8 cellular contexts compared by ENCODE assay signal in the genomic region with DNA sequence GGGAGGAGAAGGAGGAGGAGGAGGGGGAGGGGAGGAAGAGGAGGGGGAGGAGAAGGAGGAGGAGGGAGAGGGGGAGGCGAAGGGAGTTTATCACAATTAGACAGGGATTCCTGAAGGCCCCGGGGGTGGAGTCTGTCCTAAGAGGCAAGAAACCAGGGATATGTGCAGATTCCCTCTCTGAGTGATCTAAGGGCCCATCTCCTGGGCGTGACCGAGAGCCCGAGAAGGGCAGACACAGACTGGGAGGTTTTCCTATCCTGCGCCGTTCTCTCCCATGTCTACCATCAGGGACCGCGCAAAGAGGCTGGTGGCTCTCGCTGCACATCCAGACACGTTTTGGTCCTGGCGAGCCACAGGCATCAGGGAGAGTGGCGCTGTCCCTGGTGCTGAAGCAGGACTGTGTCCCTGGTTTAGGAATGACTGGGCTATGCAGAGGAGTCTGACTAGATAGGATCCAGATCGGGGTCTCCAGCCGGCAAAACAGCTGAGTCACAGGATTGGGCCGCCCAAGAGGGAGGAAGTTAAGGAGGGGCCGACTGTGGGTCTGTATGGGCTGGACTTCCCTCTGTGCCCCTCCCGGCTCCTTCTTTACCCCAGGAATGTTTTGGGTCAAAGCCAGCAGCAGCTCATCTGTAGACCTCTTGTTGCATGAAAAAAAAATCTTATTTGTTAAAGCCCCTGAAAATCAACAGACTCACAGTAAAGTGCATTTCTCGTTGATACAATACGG. TPM values are rescaled to one million over a fixed set of nuclear protein-coding genes. Genes with fewer than 3 reads are reported as not detected.
DNase-seq lines count a peak whose midpoint lies in the region; ATAC-seq and TF ChIP-seq lines count a peak whose summit lies in the region.

No MANE protein-coding gene starts in this region.

- BruUV-seq in IMR-90 (replicated peaks; lab: Mats Ljungman, UMichigan): no TSS peak

- no peak overlapping the region for H3K9ac ChIP-seq in IMR-90 (ENCODE audit: low read depth, low read length)

- peaks cover 16% of the 10 kb centered on the region for H3K9me3 Mint-ChIP-seq in activated CD4-positive, alpha-beta T cell treated with anti-CD3 and anti-CD28 coated beads, Interleukin-2, amount 10 ng/mL, durations not matched to agents 24 days and 14 days

- no peaks in the 10 kb centered on the region for H3K9me1 ChIP-seq in IMR-90 (ENCODE audit: insufficient read depth, low read length)

- no peak overlapping the region for H2AK9ac ChIP-seq in IMR-90 (replicated peaks; ENCODE audit: low read depth, low read length, poor library complexity)

- H4K20me1 ChIP-seq in IMR-90 (ENCODE audit: insufficient read depth, low read length) (no peaks in the 10 kb centered on the region), osteoblast (ENCODE audit: insufficient read depth, low read length) (no peaks in the 10 kb centered on the region)

- H3K4me2 ChIP-seq in IMR-90 (ENCODE audit: low read depth, low read length) (no peak overlapping the region), osteoblast (ENCODE audit: insufficient read depth, low read length) (no peak overlapping the region)

- no peak overlapping the region for H2BK120ac ChIP-seq in IMR-90 (ENCODE audit: low read depth, low read length)

- CTCF ChIA-PET in IMR-90 (lab: Yijun Ruan, JAX): no interaction called here

- in situ Hi-C loops in IMR-90 (cut with MboI; ENCODE audit: low sequenced_read_pairs): no loop called here

- peak; percentile 60 for DNase-seq in BE2C
- DNase-seq in IMR-90: peak; percentile 47
- peak; percentile 84 for DNase-seq in activated CD4-positive, alpha-beta T cell treated with anti-CD3 and anti-CD28 coated beads, Interleukin-2, amount 10 ng/mL, durations not matched to agents 24 days and 14 days
- DNase-seq in fibroblast of pulmonary artery (ENCODE audit: low read depth): peak; percentile 78
- DNase-seq in osteoblast (ENCODE audit: insufficient read length, low spot score, missing footprints): peak; percentile 82
- DNase-seq in NCI-H2029 treated with DMSO at 0.1 percent for 48 hours (lab: John Stamatoyannopoulos, UW): no peak
- no peak for DNase-seq in coronary artery (ENCODE audit: low spot score)

- intact Hi-C loops in IMR-90 (cut with micrococcal nuclease): loop anchor here (1.0 to 5.0 kb wide), 2 partner anchors 55 to 131 kb away; no protein-coding TSS in a partner anchor
- intact Hi-C loops in activated CD4-positive, alpha-beta T cell treated with anti-CD3 and anti-CD28 coated beads, Interleukin-2, amount 10 ng/mL, durations not matched to agents 24 days and 14 days (cut with micrococcal nuclease): no loop called here

- H3K36me3 ChIP-seq in BE2C (no peaks in the 10 kb centered on the region), IMR-90 (ENCODE audit: control insufficient read depth, insufficient read depth, low read length) (no peaks in the 10 kb centered on the region), osteoblast (ENCODE audit: insufficient read depth, low read length) (no peaks in the 10 kb centered on the region)

- POLR2A ChIA-PET in IMR-90 (lab: Charles Lee; ENCODE audit: unreplicated experiment): no interaction called here

- no peak overlapping the region for H3K14ac ChIP-seq in IMR-90 (replicated peaks; ENCODE audit: low read depth, low read length)

- H4K8ac ChIP-seq in IMR-90 (ENCODE audit: low read depth in 2 of 2, low read length in 2 of 2): no peak overlapping the region

- TF ChIP-seq CTCF in BE2C (IDR thresholded peaks at IDR 0.05; ENCODE audit: low read depth, low read length): no peak
- no peak for TF ChIP-seq CTCF in IMR-90 (conservative IDR thresholded peaks at IDR 0.05; ENCODE audit: low read depth, low read length)
- no peak for TF ChIP-seq CTCF in fibroblast of pulmonary artery (IDR thresholded peaks at IDR 0.05; ENCODE audit: low read length, missing control alignments)
- no peak for TF ChIP-seq CTCF in osteoblast (IDR thresholded peaks at IDR 0.05; ENCODE audit: extremely low read depth, low read depth, low read length)
- TF ChIP-seq CTCF in coronary artery (IDR thresholded peaks at IDR 0.05): no peak

- H3K9me3 ChIP-seq in BE2C (no peaks in the 10 kb centered on the region), IMR-90 (ENCODE audit: control insufficient read depth, insufficient read depth, low read length) (peaks cover 3% of the 10 kb centered on the region; the same call in 1 of the 2 replicates), osteoblast (ENCODE audit: low read depth, low read length) (no peaks in the 10 kb centered on the region)

- H3K79me2 ChIP-seq in osteoblast (ENCODE audit: insufficient read depth, low read length): no peaks in the 10 kb centered on the region

- no peak overlapping the region for H2AK5ac ChIP-seq in IMR-90 (ENCODE audit: low read depth, low read length)

- no peak for TF ChIP-seq RAD21 in IMR-90 (IDR thresholded peaks at IDR 0.05; ENCODE audit: low read length)

- no peak overlapping the region for H3K56ac ChIP-seq in IMR-90 (ENCODE audit: extremely low read depth, insufficient read depth, low read length)

- H2BK15ac ChIP-seq in IMR-90 (ENCODE audit: low read depth, low read length): no peak overlapping the region

- dilution Hi-C loops in IMR-90 (cut with HindIII; ENCODE audit: low sequenced_read_pairs, unreplicated experiment): no loop called here

- H3K23ac ChIP-seq in IMR-90 (ENCODE audit: low read depth, low read length): no peak overlapping the region

- H3K4me1 ChIP-seq in BE2C: no peaks in the 10 kb centered on the region
- H3K4me1 ChIP-seq in IMR-90 (ENCODE audit: control insufficient read depth, insufficient read depth, low read length): no peaks in the 10 kb centered on the region
- H3K4me1 ChIP-seq in osteoblast (ENCODE audit: insufficient read depth, low read length): no peaks in the 10 kb centered on the region

- H3K18ac ChIP-seq in IMR-90 (ENCODE audit: low read depth, low read length): no peak overlapping the region

- peak overlapping the region; percentile 43 for H3K4me3 ChIP-seq in BE2C (ENCODE audit: low read depth, low read length)
- no peak overlapping the region for H3K4me3 ChIP-seq in IMR-90 (ENCODE audit: insufficient read depth, low read depth, low read length)
- H3K4me3 ChIP-seq in fibroblast of pulmonary artery (replicated peaks; ENCODE audit: low read depth, low read length): no peak overlapping the region
- H3K4me3 ChIP-seq in osteoblast (ENCODE audit: insufficient read depth, low read length): no peak overlapping the region
- H3K4me3 ChIP-seq in coronary artery: no peak overlapping the region

- no peak for TF ChIP-seq POLR2A in IMR-90 (IDR thresholded peaks at IDR 0.05; ENCODE audit: low read depth, low read length)

- H2BK5ac ChIP-seq in IMR-90 (ENCODE audit: low read depth, low read length, poor library complexity, severe bottlenecking): no peak overlapping the region

- no peak overlapping the region for H2BK20ac ChIP-seq in IMR-90 (ENCODE audit: low read depth, low read length)

- peaks cover 18% of the 10 kb centered on the region for H3K27me3 Mint-ChIP-seq in activated CD4-positive, alpha-beta T cell treated with anti-CD3 and anti-CD28 coated beads, Interleukin-2, amount 10 ng/mL, durations not matched to agents 24 days and 14 days

- peaks cover 2% of the 10 kb centered on the region; the same call in 1 of the 2 replicates for H3K27me3 ChIP-seq in BE2C
- H3K27me3 ChIP-seq in IMR-90 (ENCODE audit: control insufficient read depth, insufficient read depth, low read length): no peaks in the 10 kb centered on the region
- no peaks in the 10 kb centered on the region for H3K27me3 ChIP-seq in osteoblast (ENCODE audit: insufficient read depth, low read length)

- ATAC-seq in IMR-90 (ENCODE audit: low read depth) (peak; percentile 90), GM18873 (IDR thresholded peaks at IDR 0.05; ENCODE audit: low FRiP score, unreplicated experiment) (no peak)

- H4K91ac ChIP-seq in IMR-90 (ENCODE audit: insufficient read depth, low read depth, low read length): no peak overlapping the region

- no peak overlapping the region for H3K27ac Mint-ChIP-seq in activated CD4-positive, alpha-beta T cell treated with anti-CD3 and anti-CD28 coated beads, Interleukin-2, amount 10 ng/mL, durations not matched to agents 24 days and 14 days

- H3K4me3 Mint-ChIP-seq in activated CD4-positive, alpha-beta T cell treated with anti-CD3 and anti-CD28 coated beads, Interleukin-2, amount 10 ng/mL, durations not matched to agents 24 days and 14 days: no peak overlapping the region

- no peak overlapping the region for H3K4ac ChIP-seq in IMR-90 (ENCODE audit: low read depth, low read length)

- peaks cover 19% of the 10 kb centered on the region for H3K4me1 Mint-ChIP-seq in activated CD4-positive, alpha-beta T cell treated with anti-CD3 and anti-CD28 coated beads, Interleukin-2, amount 10 ng/mL, durations not matched to agents 24 days and 14 days

- H4K5ac ChIP-seq in IMR-90 (ENCODE audit: low read depth, low read length): no peak overlapping the region

- H2AFZ ChIP-seq in IMR-90 (replicated peaks; ENCODE audit: low read length, poor library complexity) (peak overlapping the region; percentile 49), osteoblast (ENCODE audit: low read length) (no peak overlapping the region)

- WGBS in IMR-90 (ENCODE audit: extremely low coverage in 2 of 2, insufficient read length in 1 of 2), 2 experiments: 0% methylated on average over 4 of the region's 20 CpGs; no CpG with 5 or more reads in 1 of the 2 experiments

- no peaks in the 10 kb centered on the region for H3K79me1 ChIP-seq in IMR-90 (ENCODE audit: low read depth in 1 of 2, low read length in 2 of 2)

- H3K27ac ChIP-seq in IMR-90 (ENCODE audit: insufficient read depth, low read length): no peak overlapping the region
- no peak overlapping the region for H3K27ac ChIP-seq in osteoblast (ENCODE audit: low read depth, low read length)
- no peak overlapping the region for H3K27ac ChIP-seq in coronary artery

- no peaks in the 10 kb centered on the region for H3K36me3 Mint-ChIP-seq in activated CD4-positive, alpha-beta T cell treated with anti-CD3 and anti-CD28 coated beads, Interleukin-2, amount 10 ng/mL, durations not matched to agents 24 days and 14 days (ENCODE audit: low read depth)

RNA-seq across cellular contexts. Expression of a gene that starts 17.9 kb away (rescaled TPM):
- polyA plus RNA-seq in BE2C (2012; ENCODE audit: insufficient read depth, insufficient read length, low read depth): 8.9 TPM
- total RNA-seq in IMR-90 (2012; rRNA removed) (6.4 and 8.4 TPM in 2 replicates), osteoblast (6.2 and 7.6 TPM in 2 replicates)
- 3.3 and 3.6 TPM in 2 replicates for polyA plus RNA-seq in IMR-90 (2012; rRNA removed)
- 0.65 and 0.84 TPM in 2 replicates for polyA plus RNA-seq in IMR-90 (2012; cell fraction: cytosol; rRNA removed)
- polyA plus RNA-seq in IMR-90 (2012; cell fraction: nucleus; rRNA removed; ENCODE audit: low replicate concordance): 4.6 and 15.9 TPM in 2 replicates
- total RNA-seq in activated CD4-positive, alpha-beta T cell treated with anti-CD3 and anti-CD28 coated beads, Interleukin-2, amount 10 ng/mL, durations not matched to agents 24 days and 14 days: 8.5 and 10.2 TPM in 2 replicates

RNA-seq across cellular contexts. Expression of a gene that starts 21.7 kb away (rescaled TPM):
- not detected for polyA plus RNA-seq in BE2C (2012; ENCODE audit: insufficient read depth, insufficient read length, low read depth)
- not detected in 2 replicates for total RNA-seq in IMR-90 (2012; rRNA removed)
- polyA plus RNA-seq in IMR-90 (2012; rRNA removed): not detected in 2 replicates
- not detected in 2 replicates for polyA plus RNA-seq in IMR-90 (2012; cell fraction: cytosol; rRNA removed)
- not detected in 2 replicates for polyA plus RNA-seq in IMR-90 (2012; cell fraction: nucleus; rRNA removed; ENCODE audit: low replicate concordance)
- 0.91 and 0.95 TPM in 2 replicates for total RNA-seq in activated CD4-positive, alpha-beta T cell treated with anti-CD3 and anti-CD28 coated beads, Interleukin-2, amount 10 ng/mL, durations not matched to agents 24 days and 14 days
- total RNA-seq in osteoblast: not detected in 2 replicates

RNA-seq across cellular contexts. Expression of a gene that starts 51.6 kb away (rescaled TPM):
- polyA plus RNA-seq in BE2C (2012; ENCODE audit: insufficient read depth, insufficient read length, low read depth): not detected
- not detected in 2 replicates for total RNA-seq in IMR-90 (2012; rRNA removed)
- not detected in 2 replicates for polyA plus RNA-seq in IMR-90 (2012; rRNA removed)
- not detected in 2 replicates for polyA plus RNA-seq in IMR-90 (2012; cell fraction: cytosol; rRNA removed)
- not detected in 2 replicates for polyA plus RNA-seq in IMR-90 (2012; cell fraction: nucleus; rRNA removed; ENCODE audit: low replicate concordance)
- 0.98 and 1.5 TPM in 2 replicates for total RNA-seq in activated CD4-positive, alpha-beta T cell treated with anti-CD3 and anti-CD28 coated beads, Interleukin-2, amount 10 ng/mL, durations not matched to agents 24 days and 14 days
- under 0.01 TPM in 1 of 2 replicates, not detected in the other for total RNA-seq in osteoblast

Comparison
In these comparisons a context has a peak if more than half of its experiments do, and no peak if none do; other contexts are left out.
1. DNase-seq: peak in BE2C (single experiment), IMR-90 (single experiment), activated CD4-positive, alpha-beta T cell treated with anti-CD3 and anti-CD28 coated beads, Interleukin-2, amount 10 ng/mL, durations not matched to agents 24 days and 14 days (single experiment), fibroblast of pulmonary artery (single experiment) and osteoblast (single experiment); none in NCI-H2029 treated with DMSO at 0.1 percent for 48 hours (single experiment) and coronary artery (single experiment).